8 cellular contexts compared by ENCODE assay signal in genomic region chr19:40190891-40191835, GRCh38. TPM values are rescaled to one million over a fixed set of nuclear protein-coding genes. Genes with fewer than 3 reads are reported as not detected.
DNase-seq lines count a peak whose midpoint lies in the region; ATAC-seq and TF ChIP-seq lines count a peak whose summit lies in the region.

Gene MAP3K10, plus strand, starts transcription at chr19:40191426. Its CDS starts 606 bp downstream, at chr19:40192032.

- no peaks in the 10 kb centered on the region for H3K36me3 ChIP-seq in parathyroid adenoma (ENCODE audit: control insufficient read depth, insufficient read depth, low read length)
- peaks cover 0 to 2% (median 0%) of the 10 kb centered on the region in 3 donors for H3K36me3 ChIP-seq in tibial nerve

- peak within 1 kb of the TSS; percentile 100 for H2AFZ ChIP-seq in parathyroid adenoma

- TF ChIP-seq EP300 in tibial nerve (IDR thresholded peaks at IDR 0.05): peak in 1 of 2 donors; percentile 56

- H3K9ac ChIP-seq in parathyroid adenoma: peak within 1 kb of the TSS; percentile 88

- DNase-seq in ELF-1 (ENCODE audit: low read depth, low spot score): peak; percentile 57
- peak; percentile 62 for DNase-seq in LHCN-M2 (ENCODE audit: low read depth)
- peak; percentile 10 for DNase-seq in SKM-1 (lab: John Stamatoyannopoulos, UW; ENCODE audit: unreplicated experiment)
- peak; percentile 86 for DNase-seq in Right ventricle myocardium superior
- peak; percentile 21 to 50 for DNase-seq in tibial nerve (ENCODE audit: low spot score in 2 of 2)

- peaks cover 7% of the 10 kb centered on the region for H3K4me1 ChIP-seq in parathyroid adenoma
- H3K4me1 ChIP-seq in tibial nerve: peaks cover 0 to 32% (median 13%) of the 10 kb centered on the region in 4 donors

- peak in 1 of 2 donors; percentile 45 for TF ChIP-seq POLR2A in tibial nerve (IDR thresholded peaks at IDR 0.05)

- H3K27me3 Mint-ChIP-seq in activated naive CD8-positive, alpha-beta T cell: no peaks in the 10 kb centered on the region

- no peaks in the 10 kb centered on the region for H3K27me3 ChIP-seq in parathyroid adenoma (ENCODE audit: control insufficient read depth, insufficient read depth, low read length)
- no peaks in the 10 kb centered on the region for H3K27me3 ChIP-seq in tibial nerve

- peak within 1 kb of the TSS; percentile 98 for H3K4me2 ChIP-seq in parathyroid adenoma (ENCODE audit: low read length)

- H3K79me2 ChIP-seq in parathyroid adenoma: no peaks in the 10 kb centered on the region

- peak; percentile 68 for ATAC-seq in GM21825 (IDR thresholded peaks at IDR 0.05; ENCODE audit: unreplicated experiment)
- ATAC-seq in Right ventricle myocardium superior (ENCODE audit: poor library complexity): peak; percentile 98

- peaks cover 6% of the 10 kb centered on the region for H3K36me3 Mint-ChIP-seq in activated naive CD8-positive, alpha-beta T cell

- WGBS in tibial nerve, 2 donors: 0 to 1% methylated on average over 27 to 47 of the region's 116 CpGs

- intact Hi-C loops in Right ventricle myocardium superior (cut with DNase I): no loop called here

- peak within 1 kb of the TSS; percentile 82 for H3K27ac ChIP-seq in parathyroid adenoma
- peak within 1 kb of the TSS; percentile 90 to 98 (median 96) for H3K27ac ChIP-seq in tibial nerve

- H3K9me3 ChIP-seq in parathyroid adenoma (ENCODE audit: control insufficient read depth, low read length): no peaks in the 10 kb centered on the region
- H3K9me3 ChIP-seq in tibial nerve: no peaks in the 10 kb centered on the region

- peak within 1 kb of the TSS; percentile 95 for H3K27ac Mint-ChIP-seq in activated naive CD8-positive, alpha-beta T cell

- no peak for TF ChIP-seq CTCF in parathyroid adenoma (IDR thresholded peaks at IDR 0.05)
- TF ChIP-seq CTCF in tibial nerve (IDR thresholded peaks at IDR 0.05): peak in 1 of 5 experiments; percentile 34

- H3K9me3 Mint-ChIP-seq in activated naive CD8-positive, alpha-beta T cell (ENCODE audit: low read depth): no peaks in the 10 kb centered on the region

- peaks cover 35% of the 10 kb centered on the region for H3K4me1 Mint-ChIP-seq in activated naive CD8-positive, alpha-beta T cell (ENCODE audit: low read depth)

- H3K4me3 ChIP-seq in parathyroid adenoma (ENCODE audit: low read depth, low read length): peak within 1 kb of the TSS; percentile 97
- peak within 1 kb of the TSS; percentile 79 to 95 (median 88) for H3K4me3 ChIP-seq in tibial nerve

- peak within 1 kb of the TSS; percentile 89 for H3K4me3 Mint-ChIP-seq in activated naive CD8-positive, alpha-beta T cell

RNA-seq across cellular contexts. Expression of gene MAP3K10, which starts in this region (rescaled TPM):
- total RNA-seq in LHCN-M2 (2014; rRNA removed): 6.0 and 8.3 TPM in 2 replicates
- polyA plus RNA-seq in LHCN-M2 (2012): 4.2 TPM
- 18.1 TPM for total RNA-seq in Right ventricle myocardium superior
- 10 to 100 TPM; 12.7 to 24.6 (median 13.9) TPM for total RNA-seq in tibial nerve

Comparison
In these comparisons a context has a peak if more than half of its experiments do, and no peak if none do; other contexts are left out.
1. Peak in every context shown above with its lines: DNase-seq, ATAC-seq, H3K4me3 ChIP-seq and H3K27ac ChIP-seq.
2. DNase-seq: peak in every context shown above with its lines; median percentile 86 in Right ventricle myocardium superior; 62 in LHCN-M2; 57 in ELF-1; 36 in tibial nerve; 10 in SKM-1.